12 cellular contexts compared by ENCODE assay signal in genomic region chr1:218479436-218480115, GRCh38.
DNase-seq lines count a peak whose midpoint lies in the region; ATAC-seq and TF ChIP-seq lines count a peak whose summit lies in the region.
"Had no signal": no experiment of that assay in that cellular context is flagged by ENCODE, and none has a peak within 500 bp of the region (broad histone marks: within the 10 kb centered on the region; RNA-seq: fewer than 3 reads in every experiment).

No MANE protein-coding gene starts in this region.

- peaks cover 0 to 58% (median 40%) of the 10 kb centered on the region in 4 donors for H3K4me1 ChIP-seq in sigmoid colon

- no peak for TF ChIP-seq POLR2A in sigmoid colon (IDR thresholded peaks at IDR 0.05)

- no peak for TF ChIP-seq CTCF in sigmoid colon (IDR thresholded peaks at IDR 0.05)

- intact Hi-C loops in sigmoid colon (cut with DNase I) = loop anchor here (5.0 kb wide), 1 partner anchor 132 kb away; the partner anchor contains the start of gene TGFB2

- no peaks in the 10 kb centered on the region for H3K4me1 Mint-ChIP-seq in activated T-cell treated with anti-CD3 and anti-CD28 coated beads, Interleukin-2, amount 50 U/mL, for 72 hours (ENCODE audit: low read depth)

- H3K36me3 ChIP-seq in sigmoid colon = no peaks in the 10 kb centered on the region

- H3K27me3 Mint-ChIP-seq in activated T-cell treated with anti-CD3 and anti-CD28 coated beads, Interleukin-2, amount 50 U/mL, for 72 hours (ENCODE audit: low read depth) = peaks cover 22% of the 10 kb centered on the region

- H3K4me3 ChIP-seq in sigmoid colon = no peak overlapping the region

- peaks cover 0 to 1% of the 10 kb centered on the region in 2 donors for H3K9me3 Mint-ChIP-seq in activated T-cell treated with anti-CD3 and anti-CD28 coated beads, Interleukin-2, amount 50 U/mL, for 72 hours
- H3K9me3 Mint-ChIP-seq: activated CD4-positive, alpha-beta memory T cell treated with anti-CD3 and anti-CD28 coated beads for 36 hours; central memory CD8-positive, alpha-beta T cell had no signal

- H3K4me3 Mint-ChIP-seq in activated T-cell treated with anti-CD3 and anti-CD28 coated beads, Interleukin-2, amount 50 U/mL, for 72 hours = no peak overlapping the region
- H3K4me3 Mint-ChIP-seq: activated CD4-positive, alpha-beta memory T cell treated with anti-CD3 and anti-CD28 coated beads for 36 hours; central memory CD8-positive, alpha-beta T cell had no signal

- H3K27me3 ChIP-seq in sigmoid colon = no peaks in the 10 kb centered on the region

- no peaks in the 10 kb centered on the region for H3K36me3 Mint-ChIP-seq in activated T-cell treated with anti-CD3 and anti-CD28 coated beads, Interleukin-2, amount 50 U/mL, for 72 hours (ENCODE audit: insufficient read depth in 2 of 2)
- H3K36me3 Mint-ChIP-seq: activated CD4-positive, alpha-beta memory T cell treated with anti-CD3 and anti-CD28 coated beads for 36 hours had no signal

- no peaks in the 10 kb centered on the region for H3K9me3 ChIP-seq in sigmoid colon

- peak overlapping the region; percentile 63 to 86 (median 75) for H3K27ac ChIP-seq in sigmoid colon

- no peak for TF ChIP-seq EP300 in sigmoid colon (IDR thresholded peaks at IDR 0.05)

- no peak overlapping the region for H3K27ac Mint-ChIP-seq in activated T-cell treated with anti-CD3 and anti-CD28 coated beads, Interleukin-2, amount 50 U/mL, for 72 hours
- H3K27ac Mint-ChIP-seq: activated CD4-positive, alpha-beta memory T cell treated with anti-CD3 and anti-CD28 coated beads for 36 hours had no signal

- no peak for ATAC-seq in GM18517 (IDR thresholded peaks at IDR 0.05; ENCODE audit: unreplicated experiment)
- ATAC-seq in activated T-cell treated with anti-CD3 and anti-CD28 coated beads, Interleukin-2, amount 50 U/mL, for 72 hours (replicated peaks in 1 of 2) = no peak

- DNase-seq in ELR (ENCODE audit: low read depth) = peak; percentile 66
- peak; percentile 91 for DNase-seq in astrocyte of the hippocampus (ENCODE audit: low read depth, low spot score)
- DNase-seq in glomerular visceral epithelial cell (ENCODE audit: extremely low spot score) = peak; percentile 86
- no peak for DNase-seq in sigmoid colon
- no peak for DNase-seq in putamen (ENCODE audit: low spot score)
- no peak for DNase-seq in NCI-H1092 (lab: John Stamatoyannopoulos, UW)
- no peak for DNase-seq in activated T-cell treated with anti-CD3 and anti-CD28 coated beads, Interleukin-2, amount 50 U/mL, for 72 hours
- DNase-seq: activated CD4-positive, alpha-beta memory T cell treated with anti-CD3 and anti-CD28 coated beads for 36 hours; DMS79; retina had no signal

- WGBS in sigmoid colon, 2 donors = 67 to 71% methylated on average over 1 of the region's 1 CpG

Comparison
In these comparisons a context has a peak if more than half of its experiments do, and no peak if none do; other contexts are left out.
1. DNase-seq: peak in ELR (single experiment), astrocyte of the hippocampus (single experiment) and glomerular visceral epithelial cell (single experiment); none in sigmoid colon (single experiment), putamen (single experiment), NCI-H1092 (single experiment) and activated T-cell treated with anti-CD3 and anti-CD28 coated beads, Interleukin-2, amount 50 U/mL, for 72 hours (0 of 2).